ENCODE assay signal across 33 cellular contexts in the genomic region with DNA sequence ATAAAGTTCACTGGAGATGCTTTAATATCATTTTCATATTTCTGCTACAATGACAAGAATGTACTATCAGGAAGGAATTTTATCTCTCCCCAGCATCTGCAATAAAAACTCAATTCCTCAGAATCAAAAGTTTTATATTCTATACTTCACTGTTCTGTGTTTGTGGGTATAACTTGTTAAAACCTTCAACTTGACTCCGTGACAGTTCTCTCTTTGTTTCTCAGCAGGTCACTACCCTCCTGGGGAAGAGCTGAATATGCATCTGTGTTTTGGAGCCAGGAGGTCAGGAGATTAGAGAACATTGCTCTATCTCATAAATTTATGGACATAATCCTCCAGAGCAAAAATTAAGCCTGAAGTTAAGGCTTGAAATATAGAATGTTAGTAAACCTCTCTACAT.
"Had no signal": no experiment of that assay in that cellular context is flagged by ENCODE, and none has a peak within 500 bp of the region (broad histone marks: within the 10 kb centered on the region; RNA-seq: fewer than 3 reads in every experiment).

No MANE protein-coding gene starts in this region.

- H3K36me3 ChIP-seq: adrenal gland, esophagus squamous epithelium, gastroesophageal sphincter, heart right ventricle had no signal

- ATAC-seq: activated CD8-positive, alpha-beta memory T cell treated with anti-CD3 and anti-CD28 coated beads, Interleukin-2, amount 10 ng/mL, durations not matched to agents 7 days and 5 days; activated CD8-positive, alpha-beta T cell treated with anti-CD3 and anti-CD28 coated beads, Interleukin-2, amount 10 ng/mL, durations not matched to agents 7 days and 5 days; activated naive CD8-positive, alpha-beta T cell treated with anti-CD3 and anti-CD28 coated beads, Interleukin-2, amount 50 U/mL, for 24 hours; body of pancreas; effector memory CD8-positive, alpha-beta T cell; gastroesophageal sphincter; heart right ventricle; WTC11 had no signal

- H3K9me3 Mint-ChIP-seq: activated CD4-positive, alpha-beta T cell treated with anti-CD3 and anti-CD28 coated beads, Interleukin-2, amount 10 ng/mL, durations not matched to agents 7 days and 5 days; activated naive CD4-positive, alpha-beta T cell treated with anti-CD3 and anti-CD28 coated beads for 36 hours; activated naive CD4-positive, alpha-beta T cell treated with anti-CD3 and anti-CD28 coated beads, Interleukin-2, amount 50 U/mL, for 24 hours; activated naive CD8-positive, alpha-beta T cell treated with anti-CD3 and anti-CD28 coated beads for 36 hours; activated T-helper 1 cell treated with anti-CD3 and anti-CD28 coated beads, Interleukin-12 subunit alpha, Interleukin-12 subunit beta, Interleukin-2, Interleukin-4 antibody, amounts not matched to agents 30 ng/mL and 10 ng/mL and 1 ng/mL, durations not matched to agents 14 hours and 24 hours and 36 hours; activated T-helper 2 cell treated with anti-CD3 and anti-CD28 coated beads, Interferon-gamma antibody, Interleukin-2, Interleukin-4, amounts not matched to agents 10 μg/mL and 5 μg/mL and 100 μg/mL, durations not matched to agents 14 hours and 24 hours and 36 hours; effector memory CD8-positive, alpha-beta T cell had no signal

- H3K27me3 Mint-ChIP-seq: activated CD4-positive, alpha-beta T cell treated with anti-CD3 and anti-CD28 coated beads, Interleukin-2, amount 10 ng/mL, durations not matched to agents 7 days and 5 days; activated CD8-positive, alpha-beta memory T cell treated with anti-CD3 and anti-CD28 coated beads, Interleukin-2, amount 10 ng/mL, durations not matched to agents 7 days and 5 days had no signal

- DNase-seq: activated CD4-positive, alpha-beta T cell treated with anti-CD3 and anti-CD28 coated beads for 1 hour; activated CD4-positive, alpha-beta T cell treated with anti-CD3 and anti-CD28 coated beads for 4 hours; activated CD4-positive, alpha-beta T cell treated with anti-CD3 and anti-CD28 coated beads, Interleukin-2, amount 10 ng/mL, durations not matched to agents 7 days and 5 days; activated CD4-positive, alpha-beta T cell treated with anti-CD3 and anti-CD28 coated beads, Interleukin-2, amount 50 U/mL, for 4 hours; activated CD8-positive, alpha-beta memory T cell treated with anti-CD3 and anti-CD28 coated beads, Interleukin-2, amount 10 ng/mL, durations not matched to agents 7 days and 5 days; activated CD8-positive, alpha-beta memory T cell treated with anti-CD3 and anti-CD28 coated beads, Interleukin-2, amount 50 U/mL, for 4 hours; activated CD8-positive, alpha-beta T cell treated with anti-CD3 and anti-CD28 coated beads, Interleukin-2, amount 10 ng/mL, durations not matched to agents 7 days and 5 days; activated effector memory CD4-positive, alpha-beta T cell treated with anti-CD3 and anti-CD28 coated beads, Interleukin-2, amount 50 U/mL, for 16 hours; activated naive CD4-positive, alpha-beta T cell treated with anti-CD3 and anti-CD28 coated beads for 36 hours; activated naive CD8-positive, alpha-beta T cell treated with anti-CD3 and anti-CD28 coated beads for 36 hours; activated naive CD8-positive, alpha-beta T cell treated with anti-CD3 and anti-CD28 coated beads, Interleukin-2, amount 50 U/mL, for 24 hours; activated T-cell treated with anti-CD3 and anti-CD28 coated beads, Interleukin-2, amount 50 U/mL, for 1 hour; activated T-cell treated with anti-CD3 and anti-CD28 coated beads, Interleukin-2, amount 50 U/mL, for 48 hours; adrenal gland; amygdala; aorta; body of pancreas; caudate nucleus; cortex of kidney; dermis blood vessel endothelial cell; effector CD4-positive, alpha-beta T cell; effector memory CD8-positive, alpha-beta T cell; esophagus squamous epithelium; foreskin melanocyte; heart right ventricle; T-helper 2 cell had no signal

- H3K36me3 Mint-ChIP-seq: activated CD8-positive, alpha-beta memory T cell treated with anti-CD3 and anti-CD28 coated beads, Interleukin-2, amount 10 ng/mL, durations not matched to agents 7 days and 5 days; activated naive CD4-positive, alpha-beta T cell treated with anti-CD3 and anti-CD28 coated beads, Interleukin-2, amount 50 U/mL, for 24 hours; activated naive CD8-positive, alpha-beta T cell treated with anti-CD3 and anti-CD28 coated beads for 36 hours had no signal

- H3K27ac ChIP-seq: adrenal gland, body of pancreas, epithelial cell of prostate, esophagus squamous epithelium, gastroesophageal sphincter, heart right ventricle, hepatocyte had no signal

- H3K4me3 Mint-ChIP-seq: activated CD4-positive, alpha-beta T cell treated with anti-CD3 and anti-CD28 coated beads, Interleukin-2, amount 10 ng/mL, durations not matched to agents 7 days and 5 days; activated CD8-positive, alpha-beta memory T cell treated with anti-CD3 and anti-CD28 coated beads, Interleukin-2, amount 10 ng/mL, durations not matched to agents 7 days and 5 days; activated CD8-positive, alpha-beta T cell treated with anti-CD3 and anti-CD28 coated beads, Interleukin-2, amount 10 ng/mL, durations not matched to agents 7 days and 5 days; activated naive CD4-positive, alpha-beta T cell treated with anti-CD3 and anti-CD28 coated beads for 36 hours; activated naive CD4-positive, alpha-beta T cell treated with anti-CD3 and anti-CD28 coated beads, Interleukin-2, amount 50 U/mL, for 24 hours; activated naive CD8-positive, alpha-beta T cell treated with anti-CD3 and anti-CD28 coated beads for 36 hours; activated naive CD8-positive, alpha-beta T cell treated with anti-CD3 and anti-CD28 coated beads, Interleukin-2, amount 50 U/mL, for 24 hours; activated T-helper 1 cell treated with anti-CD3 and anti-CD28 coated beads, Interleukin-12 subunit alpha, Interleukin-12 subunit beta, Interleukin-2, Interleukin-4 antibody, amounts not matched to agents 30 ng/mL and 10 ng/mL and 1 ng/mL, durations not matched to agents 14 hours and 24 hours and 36 hours; effector memory CD8-positive, alpha-beta T cell; WTC11 had no signal

- H3K4me1 Mint-ChIP-seq: activated CD4-positive, alpha-beta T cell treated with anti-CD3 and anti-CD28 coated beads, Interleukin-2, amount 10 ng/mL, durations not matched to agents 7 days and 5 days; activated CD8-positive, alpha-beta memory T cell treated with anti-CD3 and anti-CD28 coated beads, Interleukin-2, amount 10 ng/mL, durations not matched to agents 7 days and 5 days; activated naive CD4-positive, alpha-beta T cell treated with anti-CD3 and anti-CD28 coated beads, Interleukin-2, amount 50 U/mL, for 24 hours; activated naive CD8-positive, alpha-beta T cell treated with anti-CD3 and anti-CD28 coated beads for 36 hours; activated naive CD8-positive, alpha-beta T cell treated with anti-CD3 and anti-CD28 coated beads, Interleukin-2, amount 50 U/mL, for 24 hours had no signal

- H3K4me3 ChIP-seq: adrenal gland, body of pancreas, esophagus squamous epithelium, gastroesophageal sphincter, heart right ventricle, hepatocyte had no signal

- H3K27ac Mint-ChIP-seq: activated CD4-positive, alpha-beta T cell treated with anti-CD3 and anti-CD28 coated beads, Interleukin-2, amount 10 ng/mL, durations not matched to agents 7 days and 5 days; activated CD8-positive, alpha-beta memory T cell treated with anti-CD3 and anti-CD28 coated beads, Interleukin-2, amount 10 ng/mL, durations not matched to agents 7 days and 5 days; activated CD8-positive, alpha-beta T cell treated with anti-CD3 and anti-CD28 coated beads, Interleukin-2, amount 10 ng/mL, durations not matched to agents 7 days and 5 days; activated naive CD4-positive, alpha-beta T cell treated with anti-CD3 and anti-CD28 coated beads for 36 hours; activated naive CD4-positive, alpha-beta T cell treated with anti-CD3 and anti-CD28 coated beads, Interleukin-2, amount 50 U/mL, for 24 hours; activated naive CD8-positive, alpha-beta T cell treated with anti-CD3 and anti-CD28 coated beads for 36 hours; activated naive CD8-positive, alpha-beta T cell treated with anti-CD3 and anti-CD28 coated beads, Interleukin-2, amount 50 U/mL, for 24 hours; activated T-helper 1 cell treated with anti-CD3 and anti-CD28 coated beads, Interleukin-12 subunit alpha, Interleukin-12 subunit beta, Interleukin-2, Interleukin-4 antibody, amounts not matched to agents 30 ng/mL and 10 ng/mL and 1 ng/mL, durations not matched to agents 14 hours and 24 hours and 36 hours; activated T-helper 2 cell treated with anti-CD3 and anti-CD28 coated beads, Interferon-gamma antibody, Interleukin-2, Interleukin-4, amounts not matched to agents 10 μg/mL and 5 μg/mL and 100 μg/mL, durations not matched to agents 14 hours and 24 hours and 36 hours; effector memory CD8-positive, alpha-beta T cell; WTC11 had no signal

- H3K27me3 ChIP-seq: adrenal gland, body of pancreas, gastroesophageal sphincter, heart right ventricle, hepatocyte had no signal
